ENCODE assay signal across 15 cellular contexts in genomic region chr22:23896523-23897186, GRCh38. TPM values are rescaled to one million over a fixed set of nuclear protein-coding genes. Genes with fewer than 3 reads are reported as not detected.
DNase-seq lines count a peak whose midpoint lies in the region; ATAC-seq and TF ChIP-seq lines count a peak whose summit lies in the region.
"Had no signal": no experiment of that assay in that cellular context is flagged by ENCODE, and none has a peak within 500 bp of the region (broad histone marks: within the 10 kb centered on the region; RNA-seq: fewer than 3 reads in every experiment).

No MANE protein-coding gene starts in this region.

- H2AK5ac ChIP-seq in mesenchymal stem cell (ENCODE audit: low read length, severe bottlenecking) = peak overlapping the region; percentile 27

- intact Hi-C loops in posterior vena cava (cut with DNase I) = no loop called here

- H3K27me3 ChIP-seq in ACC112 (ENCODE audit: insufficient read depth, low read length) = no peaks in the 10 kb centered on the region
- H3K27me3 ChIP-seq in mesenchymal stem cell (ENCODE audit: control insufficient read depth in 1 of 2, insufficient read depth in 1 of 2, low read length in 2 of 2) = no peaks in the 10 kb centered on the region
- H3K27me3 ChIP-seq: left lung, ovary, stomach had no signal

- H4K8ac ChIP-seq in mesenchymal stem cell (ENCODE audit: low read length) = peak overlapping the region; percentile 27

- peaks cover 13% of the 10 kb centered on the region for H3K4me1 ChIP-seq in ACC112 (ENCODE audit: control insufficient read depth, insufficient read depth, low read length, unreplicated experiment)
- H3K4me1 ChIP-seq in mesenchymal stem cell (ENCODE audit: control insufficient read depth, insufficient read depth, low read depth, low read length) = peaks cover 28% of the 10 kb centered on the region

- no peak overlapping the region for H3K4me2 ChIP-seq in mesenchymal stem cell (ENCODE audit: low read length, poor library complexity, severe bottlenecking)

- H4K91ac ChIP-seq in mesenchymal stem cell (ENCODE audit: low read length) = no peak overlapping the region

- whole genome bisulfite sequencing in mesenchymal stem cell = 90% methylated on average over 8 of the region's 8 CpGs

- peaks cover 16% of the 10 kb centered on the region for H3K79me1 ChIP-seq in mesenchymal stem cell (replicated peaks; ENCODE audit: low read length, poor library complexity, severe bottlenecking)

- no peak overlapping the region for H2BK120ac ChIP-seq in mesenchymal stem cell (ENCODE audit: low read depth, low read length)

- no peaks in the 10 kb centered on the region for H3K9me3 Mint-ChIP-seq in activated CD4-positive, alpha-beta memory T cell treated with anti-CD3 and anti-CD28 coated beads, Interleukin-2, amount 10 ng/mL, durations not matched to agents 7 days and 5 days

- H3K4me1 Mint-ChIP-seq in activated CD4-positive, alpha-beta memory T cell treated with anti-CD3 and anti-CD28 coated beads, Interleukin-2, amount 10 ng/mL, durations not matched to agents 7 days and 5 days = peaks cover 34% of the 10 kb centered on the region

- no peak overlapping the region for H2BK15ac ChIP-seq in mesenchymal stem cell (ENCODE audit: low read depth, poor library complexity, severe bottlenecking)

- no peaks in the 10 kb centered on the region for H3K27me3 Mint-ChIP-seq in activated CD4-positive, alpha-beta memory T cell treated with anti-CD3 and anti-CD28 coated beads, Interleukin-2, amount 10 ng/mL, durations not matched to agents 7 days and 5 days

- DNase-seq in GM12865 (ENCODE audit: low read depth) (no peak), mesenchymal stem cell (no peak), COR-L47 (lab: John Stamatoyannopoulos, UW) (no peak), posterior vena cava (ENCODE audit: low spot score) (no peak), NCI-H446 (lab: John Stamatoyannopoulos, UW) (no peak)
- no peak for DNase-seq in activated CD4-positive, alpha-beta memory T cell treated with anti-CD3 and anti-CD28 coated beads, Interleukin-2, amount 10 ng/mL, durations not matched to agents 7 days and 5 days
- DNase-seq: left lung; NCI-H1105; NCI-H748 treated with DMSO at 0.1 percent for 48 hours; ovary; stimulated activated CD4-positive, alpha-beta T cell treated with anti-CD3 and anti-CD28 coated beads, Interleukin-1b, Interleukin-23, amount 100 ng/mL, for 48 hours; stomach had no signal

- no peaks in the 10 kb centered on the region for H3K9me3 ChIP-seq in mesenchymal stem cell (ENCODE audit: control insufficient read depth, low read length)
- H3K9me3 ChIP-seq: left lung, ovary, stomach had no signal

- H3K27ac ChIP-seq in ACC112 (ENCODE audit: low read depth, low read length) = no peak overlapping the region
- H3K27ac ChIP-seq in mesenchymal stem cell (ENCODE audit: low read length, poor library complexity, severe bottlenecking) = no peak overlapping the region
- H3K27ac ChIP-seq: ovary had no signal

- no peak overlapping the region for H2BK5ac ChIP-seq in mesenchymal stem cell (ENCODE audit: low read depth, low read length, poor library complexity, severe bottlenecking)

- H3K36me3 Mint-ChIP-seq in activated CD4-positive, alpha-beta memory T cell treated with anti-CD3 and anti-CD28 coated beads, Interleukin-2, amount 10 ng/mL, durations not matched to agents 7 days and 5 days (ENCODE audit: low read depth) = peaks cover 42% of the 10 kb centered on the region

- TF ChIP-seq CTCF in GM12865 (IDR thresholded peaks at IDR 0.05; ENCODE audit: insufficient read depth, low read depth, low read length, missing control alignments) = no peak

- no peak overlapping the region for H2AFZ ChIP-seq in ACC112 (ENCODE audit: low read length, unreplicated experiment)
- H2AFZ ChIP-seq in mesenchymal stem cell (ENCODE audit: low read depth, low read length) = no peak overlapping the region

- CTCF ChIA-PET in activated CD4-positive, alpha-beta memory T cell treated with anti-CD3 and anti-CD28 coated beads, Interleukin-2, amount 10 ng/mL, durations not matched to agents 7 days and 5 days (lab: Charles Lee) = no interaction called here

- peaks cover 18% of the 10 kb centered on the region for H3K79me2 ChIP-seq in ACC112 (ENCODE audit: control insufficient read depth, insufficient read depth, low read length, unreplicated experiment)

- H3K4ac ChIP-seq in mesenchymal stem cell (ENCODE audit: low read depth in 1 of 2, low read length in 2 of 2) = no peak overlapping the region

- no peak overlapping the region for H3K9ac ChIP-seq in mesenchymal stem cell (ENCODE audit: low read length)

- H3K4me3 Mint-ChIP-seq in activated CD4-positive, alpha-beta memory T cell treated with anti-CD3 and anti-CD28 coated beads, Interleukin-2, amount 10 ng/mL, durations not matched to agents 7 days and 5 days = peak overlapping the region; percentile 59

- no peak overlapping the region for H3K18ac ChIP-seq in mesenchymal stem cell (ENCODE audit: low read depth in 1 of 2, low read length in 2 of 2)

- H3K4me3 ChIP-seq in ACC112 (ENCODE audit: low read depth, low read length) (peak overlapping the region; percentile 88; the same call in 1 of the 2 replicates), GM12865 (ENCODE audit: low read depth, low read length) (peak overlapping the region; percentile 98; the same call in 1 of the 2 replicates), mesenchymal stem cell (ENCODE audit: insufficient read depth in 1 of 2, low read depth in 1 of 2, low read length in 2 of 2) (peak overlapping the region in 1 of 2 experiments; percentile 8)
- H3K4me3 ChIP-seq: ovary had no signal

- peak overlapping the region in 1 of 2 experiments; percentile 33 for H2BK12ac ChIP-seq in mesenchymal stem cell (ENCODE audit: low read length in 2 of 2)

- H3K14ac ChIP-seq in mesenchymal stem cell (ENCODE audit: low read length in 2 of 2) = no peak overlapping the region

- POLR2A ChIA-PET in activated CD4-positive, alpha-beta memory T cell treated with anti-CD3 and anti-CD28 coated beads, Interleukin-2, amount 10 ng/mL, durations not matched to agents 7 days and 5 days (lab: Charles Lee) = interaction anchor here (1.0 to 1.8 kb wide), 2 partner anchors 17 to 39 kb away, joined by 3 to 10 read pairs; partner anchors contain the start of gene SLC2A11

- no peak overlapping the region for H3K27ac Mint-ChIP-seq in activated CD4-positive, alpha-beta memory T cell treated with anti-CD3 and anti-CD28 coated beads, Interleukin-2, amount 10 ng/mL, durations not matched to agents 7 days and 5 days

- no peak overlapping the region for H3K23ac ChIP-seq in mesenchymal stem cell (ENCODE audit: low read length in 2 of 2)

- ATAC-seq in HG03175 (IDR thresholded peaks at IDR 0.05; ENCODE audit: unreplicated experiment) = no peak
- ATAC-seq: left lung had no signal

- H3K36me3 ChIP-seq in ACC112 (ENCODE audit: insufficient read depth, low read length) (no peaks in the 10 kb centered on the region), mesenchymal stem cell (ENCODE audit: control insufficient read depth in 1 of 2, insufficient read depth in 2 of 2, low read depth in 1 of 2, low read length in 2 of 2) (peaks cover 24 to 28% of the 10 kb centered on the region in 2 experiments)
- H3K36me3 ChIP-seq: ovary had no signal

RNA-seq across cellular contexts. Expression of gene MIF, which starts 2.5 kb away (rescaled TPM):
- 100 to 1,000 TPM; 836 to 882 TPM for total RNA-seq in activated CD4-positive, alpha-beta memory T cell treated with anti-CD3 and anti-CD28 coated beads, Interleukin-2, amount 10 ng/mL, durations not matched to agents 7 days and 5 days
- 908 TPM for polyA plus RNA-seq in mesenchymal stem cell (2013, experiment 1 of 2)
- 993 TPM for polyA plus RNA-seq in mesenchymal stem cell (2013, experiment 2 of 2)
- 100 to 1,000 TPM; 385 to 448 TPM for total RNA-seq in posterior vena cava

RNA-seq across cellular contexts. Expression of gene SLC2A11, which starts 39.0 kb away (rescaled TPM):
- 1 to 10 TPM; 6.5 TPM for total RNA-seq in activated CD4-positive, alpha-beta memory T cell treated with anti-CD3 and anti-CD28 coated beads, Interleukin-2, amount 10 ng/mL, durations not matched to agents 7 days and 5 days
- 15.5 TPM for polyA plus RNA-seq in mesenchymal stem cell (2013, experiment 1 of 2)
- 15.6 TPM for polyA plus RNA-seq in mesenchymal stem cell (2013, experiment 2 of 2)
- total RNA-seq in posterior vena cava = 1 to 10 TPM; 4.9 to 7.4 TPM

RNA-seq across cellular contexts. Expression of gene DERL3, which starts 57.8 kb away (rescaled TPM):
- 1 to 10 TPM; 7.8 to 8.3 TPM for total RNA-seq in activated CD4-positive, alpha-beta memory T cell treated with anti-CD3 and anti-CD28 coated beads, Interleukin-2, amount 10 ng/mL, durations not matched to agents 7 days and 5 days
- 0.61 TPM for polyA plus RNA-seq in mesenchymal stem cell (2013, experiment 1 of 2)
- 0.52 TPM for polyA plus RNA-seq in mesenchymal stem cell (2013, experiment 2 of 2)
- total RNA-seq in posterior vena cava = under 1 TPM; 0.83 to 0.95 TPM
- total RNA-seq: HT1080 had no signal

Comparison
In these comparisons a context has a peak if more than half of its experiments do, and no peak if none do; other contexts are left out.
1. RNA of gene DERL3, which starts 57.8 kb away (total RNA-seq): 7.8 to 8.3 TPM in activated CD4-positive, alpha-beta memory T cell treated with anti-CD3 and anti-CD28 coated beads, Interleukin-2, amount 10 ng/mL, durations not matched to agents 7 days and 5 days; 0.83 to 0.95 TPM in posterior vena cava; every median in the first group is over 4 times any median in the second.